15 cellular contexts compared by ENCODE assay signal in the genomic region with DNA sequence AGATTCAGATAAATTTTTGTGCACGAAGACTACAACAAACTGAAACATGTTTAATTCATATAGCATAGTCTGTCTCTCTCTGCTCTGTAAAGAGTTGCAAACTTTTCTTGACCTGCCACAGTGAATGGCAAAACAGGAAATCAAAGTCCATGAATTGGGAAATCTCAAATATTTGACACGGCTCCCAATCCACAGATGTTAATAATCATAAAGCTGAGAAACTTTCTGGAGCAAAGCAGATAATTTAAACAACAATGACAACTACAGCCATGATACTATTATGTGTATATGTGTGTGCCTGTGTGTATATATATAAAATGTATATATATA. TPM values are rescaled to one million over a fixed set of nuclear protein-coding genes. Genes with fewer than 3 reads are reported as not detected.
DNase-seq lines count a peak whose midpoint lies in the region; ATAC-seq and TF ChIP-seq lines count a peak whose summit lies in the region.
"Had no signal": no experiment of that assay in that cellular context is flagged by ENCODE, and none has a peak within 500 bp of the region (broad histone marks: within the 10 kb centered on the region; RNA-seq: fewer than 3 reads in every experiment).

No MANE protein-coding gene starts in this region.

- WGBS in esophagus muscularis mucosa = 24% methylated on average over 2 of the region's 2 CpGs

- DNase-seq in RPMI7951 (ENCODE audit: low read depth) (peak; percentile 14), esophagus muscularis mucosa (ENCODE audit: extremely low spot score) (no peak), lung microvascular endothelial cell (ENCODE audit: low read depth in 2 of 2) (peak; percentile 48 to 59), upper lobe of right lung (no peak), GM13977 (ENCODE audit: low spot score) (no peak)
- DNase-seq in activated CD4-positive, CD25-positive, alpha-beta regulatory T cell (lab: John Stamatoyannopoulos, UW) = no peak
- DNase-seq: activated CD4-positive, alpha-beta T cell treated with anti-CD3 and anti-CD28 coated beads, Interleukin-2, amount 50 U/mL, for 1 hour; activated naive CD4-positive, alpha-beta T cell treated with anti-CD3 and anti-CD28 coated beads, Interleukin-2, amount 10 ng/mL, durations not matched to agents 7 days and 5 days; islet precursor cell; NCI-H1694; ovary; T-helper 1 cell; trophoblast cell had no signal

- peaks cover 0 to 2% (median 0%) of the 10 kb centered on the region in 4 donors for H3K9me3 ChIP-seq in esophagus muscularis mucosa
- H3K9me3 ChIP-seq in upper lobe of right lung = no peaks in the 10 kb centered on the region
- H3K9me3 ChIP-seq: ovary had no signal

- peaks cover 0 to 12% (median 0%) of the 10 kb centered on the region in 4 donors for H3K4me1 ChIP-seq in esophagus muscularis mucosa
- no peaks in the 10 kb centered on the region for H3K4me1 ChIP-seq in upper lobe of right lung

- H3K27ac ChIP-seq in esophagus muscularis mucosa (replicated peaks in 1 of 4) = peak overlapping the region; percentile 25 to 68 (median 46)
- H3K27ac ChIP-seq in upper lobe of right lung = peak overlapping the region; percentile 9

- no peak for TF ChIP-seq EP300 in esophagus muscularis mucosa (IDR thresholded peaks at IDR 0.05)

- H3K4me3 ChIP-seq in esophagus muscularis mucosa (peak overlapping the region; percentile 33 to 56 (median 42)), upper lobe of right lung (peak overlapping the region; percentile 0)
- H3K4me3 ChIP-seq: ovary had no signal

- in situ Hi-C loops in GM13977 (cut with MboI; ENCODE audit: low pct_unique_long_range_greater_than_20kb, low sequenced_read_pairs, unreplicated experiment) = no loop called here

- no peak for TF ChIP-seq CTCF in esophagus muscularis mucosa (IDR thresholded peaks at IDR 0.05)
- TF ChIP-seq CTCF in upper lobe of right lung (IDR thresholded peaks at IDR 0.05) = no peak
- TF ChIP-seq CTCF in GM13977 (IDR thresholded peaks at IDR 0.05; ENCODE audit: extremely low read depth, insufficient read depth, missing control alignments) = no peak

- H3K36me3 ChIP-seq in esophagus muscularis mucosa = peaks cover 0 to 8% (median 2%) of the 10 kb centered on the region in 4 donors
- H3K36me3 ChIP-seq in upper lobe of right lung = no peaks in the 10 kb centered on the region
- H3K36me3 ChIP-seq: ovary had no signal

- intact Hi-C loops in esophagus muscularis mucosa (cut with DNase I) (no loop called here), upper lobe of right lung (cut with DNase I) (no loop called here)

- no peak for TF ChIP-seq POLR2A in esophagus muscularis mucosa (IDR thresholded peaks at IDR 0.05; ENCODE audit: low read depth)

- no peaks in the 10 kb centered on the region for H3K27me3 ChIP-seq in esophagus muscularis mucosa
- no peaks in the 10 kb centered on the region for H3K27me3 ChIP-seq in upper lobe of right lung
- H3K27me3 ChIP-seq: ovary had no signal

- ATAC-seq in upper lobe of right lung (no peak), GM19395 (IDR thresholded peaks at IDR 0.05; ENCODE audit: unreplicated experiment) (no peak), GM21576 (IDR thresholded peaks at IDR 0.05; ENCODE audit: unreplicated experiment) (no peak)

RNA-seq across cellular contexts. Expression of gene ABCA6, which starts 0.7 kb away (rescaled TPM):
- 0.10 TPM in 1 of 2 replicates, not detected in the other for total RNA-seq in RPMI7951 (2014; rRNA removed; shearing (Covaris generic))
- total RNA-seq in esophagus muscularis mucosa = 10 to 100 TPM; 45.1 to 85.1 (median 47.2) TPM
- total RNA-seq in lung microvascular endothelial cell = 5.2 and 19.0 TPM in 2 replicates
- 36.3 TPM for total RNA-seq in upper lobe of right lung

Comparison
In these comparisons a context has a peak if more than half of its experiments do, and no peak if none do; other contexts are left out.
1. DNase-seq: peak in RPMI7951 (single experiment) and lung microvascular endothelial cell (2 of 2); none in esophagus muscularis mucosa (single experiment), upper lobe of right lung (single experiment), GM13977 (single experiment) and activated CD4-positive, CD25-positive, alpha-beta regulatory T cell (0 of 4).